ENCODE assay signal across 8 cellular contexts in the genomic region with DNA sequence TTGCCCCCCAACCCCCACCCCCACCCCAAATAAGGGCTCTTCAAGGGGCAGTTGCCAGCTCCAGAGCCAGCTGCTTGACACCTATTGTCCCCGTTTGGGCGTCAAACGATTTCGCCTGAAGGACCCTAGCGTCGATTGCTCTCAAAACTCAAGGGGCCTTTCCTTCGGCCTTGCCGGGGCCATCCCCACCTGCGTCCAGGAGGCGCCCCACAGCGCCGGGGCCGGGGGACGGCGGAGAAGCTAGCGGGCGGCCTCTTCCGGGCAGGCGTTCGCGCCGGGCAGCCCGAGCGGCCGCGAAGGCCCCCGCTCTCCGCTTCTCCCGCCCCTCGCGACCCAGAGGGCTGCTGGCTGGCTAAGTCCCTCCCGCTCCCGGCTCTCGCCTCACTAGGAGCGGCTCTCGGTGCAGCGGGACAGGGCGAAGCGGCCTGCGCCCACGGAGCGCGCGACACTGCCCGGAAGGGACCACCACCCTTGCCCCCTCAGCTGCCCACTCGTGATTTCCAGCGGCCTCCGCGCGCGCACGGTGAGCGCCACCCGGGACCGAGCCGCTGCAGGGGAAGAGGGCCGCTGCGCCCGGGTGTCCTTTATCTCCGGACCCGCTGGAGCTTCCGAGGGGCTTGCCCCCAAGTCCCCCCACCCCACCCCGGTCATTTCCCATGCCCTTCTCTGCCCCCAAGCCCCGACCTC. TPM values are rescaled to one million over a fixed set of nuclear protein-coding genes. Genes with fewer than 3 reads are reported as not detected.
DNase-seq lines count a peak whose midpoint lies in the region; ATAC-seq and TF ChIP-seq lines count a peak whose summit lies in the region.

A gene with protein sequence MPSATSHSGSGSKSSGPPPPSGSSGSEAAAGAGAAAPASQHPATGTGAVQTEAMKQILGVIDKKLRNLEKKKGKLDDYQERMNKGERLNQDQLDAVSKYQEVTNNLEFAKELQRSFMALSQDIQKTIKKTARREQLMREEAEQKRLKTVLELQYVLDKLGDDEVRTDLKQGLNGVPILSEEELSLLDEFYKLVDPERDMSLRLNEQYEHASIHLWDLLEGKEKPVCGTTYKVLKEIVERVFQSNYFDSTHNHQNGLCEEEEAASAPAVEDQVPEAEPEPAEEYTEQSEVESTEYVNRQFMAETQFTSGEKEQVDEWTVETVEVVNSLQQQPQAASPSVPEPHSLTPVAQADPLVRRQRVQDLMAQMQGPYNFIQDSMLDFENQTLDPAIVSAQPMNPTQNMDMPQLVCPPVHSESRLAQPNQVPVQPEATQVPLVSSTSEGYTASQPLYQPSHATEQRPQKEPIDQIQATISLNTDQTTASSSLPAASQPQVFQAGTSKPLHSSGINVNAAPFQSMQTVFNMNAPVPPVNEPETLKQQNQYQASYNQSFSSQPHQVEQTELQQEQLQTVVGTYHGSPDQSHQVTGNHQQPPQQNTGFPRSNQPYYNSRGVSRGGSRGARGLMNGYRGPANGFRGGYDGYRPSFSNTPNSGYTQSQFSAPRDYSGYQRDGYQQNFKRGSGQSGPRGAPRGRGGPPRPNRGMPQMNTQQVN (plus strand): TSS at position 383 of the 687 bp plus-strand sequence. CDS start 690 bp downstream, outside the sequence.

- H3K27me3 ChIP-seq in adipocyte (replicated peaks; ENCODE audit: control insufficient read depth, insufficient read depth, low read length), result no peaks in the 10 kb centered on the region
- no peaks in the 10 kb centered on the region for H3K27me3 ChIP-seq in heart left ventricle
- H3K27me3 ChIP-seq in transverse colon, result no peaks in the 10 kb centered on the region

- peaks cover 38% of the 10 kb centered on the region for H3K4me1 ChIP-seq in adipocyte (ENCODE audit: control insufficient read depth, insufficient read depth, low read length)
- peaks cover 0 to 45% (median 37%) of the 10 kb centered on the region in 12 donors for H3K4me1 ChIP-seq in heart left ventricle
- H3K4me1 ChIP-seq in transverse colon, result peaks cover 20 to 39% (median 37%) of the 10 kb centered on the region in 4 donors

- TF ChIP-seq CTCF in GM12875 (IDR thresholded peaks at IDR 0.05; ENCODE audit: borderline replicate concordance, insufficient read depth, low read depth, low read length) (0 out of 2 replicates have a peak, but pooled peaks have one; percentile 2), heart left ventricle (IDR thresholded peaks at IDR 0.05) (peak in 1 of 12 donors; percentile 14), transverse colon (IDR thresholded peaks at IDR 0.05) (no peak)

- no peak for TF ChIP-seq EP300 in transverse colon (IDR thresholded peaks at IDR 0.05; ENCODE audit: low read depth)

- intact Hi-C loops in heart left ventricle (cut with DNase I), result loop anchor here (1.0 to 10.0 kb wide), 10 partner anchors 51 to 889 kb away; a partner anchor contains a TSS
- intact Hi-C loops in transverse colon (cut with DNase I; ENCODE audit: low total_unique reads), result loop anchor here (5.0 kb wide), 1 partner anchor 56 kb away; a partner anchor contains a TSS

- ATAC-seq in HG02798 (IDR thresholded peaks at IDR 0.05; ENCODE audit: poor library complexity, unreplicated experiment), result peak; percentile 67
- peak; percentile 81 to 94 (median 90) for ATAC-seq in heart left ventricle

- H3K9me3 ChIP-seq in adipocyte (ENCODE audit: control insufficient read depth, low read length) (no peaks in the 10 kb centered on the region), heart left ventricle (no peaks in the 10 kb centered on the region), transverse colon (no peaks in the 10 kb centered on the region)

- H3K27ac ChIP-seq in heart left ventricle, result peak within 1 kb of the TSS; percentile 96 to 100 (median 99)
- H3K27ac ChIP-seq in transverse colon, result peak within 1 kb of the TSS; percentile 99 to 100 (median 99)

- TF ChIP-seq POLR2A in heart left ventricle (IDR thresholded peaks at IDR 0.05), result peak in 1 of 2 donors; percentile 69
- peak; percentile 91 for TF ChIP-seq POLR2A in transverse colon (IDR thresholded peaks at IDR 0.05)

- in situ Hi-C loops in transverse colon (cut with MboI; ENCODE audit: low pct_ligation_motif_present in 1 of 4, low pct_unique_long_range_greater_than_20kb in 1 of 4, low sequenced_read_pairs in 3 of 4), result loop anchor here in 3 of 4 donors (10.0 kb wide), 2 partner anchors 53 to 57 kb away; a partner anchor contains a TSS

- DNase-seq in NCI-H1436 treated with DMSO at 0.1 percent for 48 hours (lab: John Stamatoyannopoulos, UW) (peak; percentile 69), T follicular helper cell (ENCODE audit: low read depth) (peak; percentile 77), adipocyte (ENCODE audit: low read depth) (peak; percentile 93), heart left ventricle (peak; percentile 89 to 95 (median 92)), pons (ENCODE audit: low spot score) (peak; percentile 86), transverse colon (peak; percentile 89)

- H3K36me3 ChIP-seq in adipocyte (ENCODE audit: control insufficient read depth, insufficient read depth, low read length, severe bottlenecking) (peaks cover 16% of the 10 kb centered on the region), heart left ventricle (peaks cover 0 to 20% (median 13%) of the 10 kb centered on the region in 9 donors), transverse colon (peaks cover 0 to 5% (median 0%) of the 10 kb centered on the region in 4 donors)

- peak within 1 kb of the TSS; percentile 99 for H3K9ac ChIP-seq in adipocyte (ENCODE audit: low read length)

- 0 to 1% (median 0%) methylated on average over 14 to 64 of the region's 64 CpGs for WGBS in heart left ventricle, 4 donors
- WGBS in transverse colon (ENCODE audit: low coverage in 1 of 2), 2 donors, result 2% methylated on average over 33 of the region's 64 CpGs; no CpG with 5 or more reads in 1 of the 2 donors

- H3K4me3 ChIP-seq in GM12875 (ENCODE audit: low read depth, low read length) (peak within 1 kb of the TSS; percentile 99), adipocyte (ENCODE audit: low read length) (peak within 1 kb of the TSS; percentile 96), heart left ventricle (peak within 1 kb of the TSS; percentile 90 to 99 (median 94)), transverse colon (peak within 1 kb of the TSS; percentile 90 to 98 (median 94))

RNA-seq across cellular contexts. Expression of the gene that starts here (rescaled TPM):
- 100 to 1,000 TPM in 7 of 9 donors, 10 to 100 TPM in 2; 94.2 to 134 (median 114) TPM for total RNA-seq in heart left ventricle
- polyA plus RNA-seq in heart left ventricle, result 10 to 100 TPM; 35.4 to 55.4 TPM
- 100 to 1,000 TPM; 129 to 163 (median 152) TPM for total RNA-seq in transverse colon

Comparison
In these comparisons a context has a peak if more than half of its experiments do, and no peak if none do; other contexts are left out.
1. Peak in every context shown above with its lines: DNase-seq, ATAC-seq, H3K4me3 ChIP-seq and H3K27ac ChIP-seq.